ENCODE assay signal across 9 cellular contexts in the genomic region with DNA sequence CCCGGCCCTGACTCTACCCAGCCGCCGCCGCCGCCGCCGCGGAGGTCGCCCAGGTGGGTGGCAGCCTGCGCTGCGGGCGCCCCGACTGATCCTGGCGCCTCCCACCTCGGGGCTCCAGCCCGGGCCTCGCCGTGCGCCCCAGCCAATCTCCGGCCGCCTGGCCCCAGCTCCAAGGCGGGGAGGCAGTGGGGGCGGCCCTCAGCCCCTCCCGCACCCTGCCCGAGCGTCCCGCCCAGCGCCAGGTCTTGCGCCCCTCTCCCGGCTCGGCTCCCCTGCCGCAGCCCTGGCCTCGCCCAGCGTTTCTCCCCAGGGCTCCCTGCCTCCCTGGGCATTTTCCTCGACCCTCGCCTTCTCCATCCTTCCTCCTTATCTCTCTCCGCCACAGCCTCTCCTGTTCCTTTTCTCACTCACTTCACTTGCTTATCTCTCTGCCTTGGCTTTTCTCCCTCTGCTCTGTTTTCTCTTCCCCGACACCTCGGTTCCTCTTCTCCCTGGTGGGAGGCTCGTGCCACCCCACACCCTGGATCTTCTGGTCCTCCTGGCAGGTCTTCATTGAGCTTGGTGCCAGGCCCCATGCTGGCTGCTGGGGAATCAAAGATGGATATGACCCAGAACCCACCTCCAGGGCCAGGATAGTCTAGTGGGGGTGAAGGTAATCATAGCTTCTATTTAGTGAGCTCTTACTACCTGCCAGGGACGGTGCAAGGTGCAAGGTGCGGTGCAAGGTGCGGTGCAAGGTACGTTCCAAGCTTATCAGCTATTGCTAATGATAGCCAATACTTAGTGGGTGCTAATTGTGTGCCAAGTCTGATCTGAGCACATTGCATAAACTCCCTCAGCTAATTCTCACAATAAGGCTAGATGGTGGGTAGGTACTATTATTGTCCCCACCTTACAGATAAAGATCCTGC. TPM values are rescaled to one million over a fixed set of nuclear protein-coding genes. Genes with fewer than 3 reads are reported as not detected.
A peak's percentile ranks its signal among the peaks of the same experiment; 100 is the strongest.
DNase-seq lines count a peak whose midpoint lies in the region; ATAC-seq and TF ChIP-seq lines count a peak whose summit lies in the region.
"Had no signal": no experiment of that assay in that cellular context is flagged by ENCODE, and none has a peak within 500 bp of the region (broad histone marks: within the 10 kb centered on the region; RNA-seq: fewer than 3 reads in every experiment).

A gene with protein sequence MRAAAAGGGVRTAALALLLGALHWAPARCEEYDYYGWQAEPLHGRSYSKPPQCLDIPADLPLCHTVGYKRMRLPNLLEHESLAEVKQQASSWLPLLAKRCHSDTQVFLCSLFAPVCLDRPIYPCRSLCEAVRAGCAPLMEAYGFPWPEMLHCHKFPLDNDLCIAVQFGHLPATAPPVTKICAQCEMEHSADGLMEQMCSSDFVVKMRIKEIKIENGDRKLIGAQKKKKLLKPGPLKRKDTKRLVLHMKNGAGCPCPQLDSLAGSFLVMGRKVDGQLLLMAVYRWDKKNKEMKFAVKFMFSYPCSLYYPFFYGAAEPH (minus strand): TSS at position 87 of the 911 bp plus-strand sequence. CDS start 166 bp downstream, outside the sequence.

- WGBS in IMR-90 (ENCODE audit: extremely low coverage in 2 of 2, insufficient read length in 1 of 2), 2 experiments, result 1% methylated on average over 31 of the region's 44 CpGs; no CpG with 5 or more reads in 1 of the 2 experiments
- 17 to 19% methylated on average over 27 to 32 of the region's 44 CpGs for WGBS in thyroid gland, 2 donors

- H3K27me3 ChIP-seq in BE2C, result peaks cover 46% of the 10 kb centered on the region
- H3K27me3 ChIP-seq in IMR-90 (ENCODE audit: control insufficient read depth, insufficient read depth, low read length), result peaks cover 57% of the 10 kb centered on the region
- H3K27me3 ChIP-seq in thyroid gland, result peaks cover 7% of the 10 kb centered on the region

- no peak within 1 kb of the TSS for H4K91ac ChIP-seq in IMR-90 (ENCODE audit: insufficient read depth, low read depth, low read length)

- peak within 1 kb of the TSS; percentile 89 for H3K4me2 ChIP-seq in IMR-90 (ENCODE audit: low read depth, low read length)

- TF ChIP-seq POLR2A in IMR-90 (IDR thresholded peaks at IDR 0.05; ENCODE audit: low read depth, low read length) (no peak), thyroid gland (IDR thresholded peaks at IDR 0.05) (no peak)

- H3K9ac ChIP-seq in IMR-90 (ENCODE audit: low read depth, low read length), result no peak within 1 kb of the TSS

- TF ChIP-seq CTCF in BE2C (IDR thresholded peaks at IDR 0.05; ENCODE audit: low read depth, low read length) (no peak), IMR-90 (conservative IDR thresholded peaks at IDR 0.05; ENCODE audit: low read depth, low read length) (no peak), epithelial cell of proximal tubule (conservative IDR thresholded peaks at IDR 0.05; ENCODE audit: low read depth, low read length) (no peak), thyroid gland (IDR thresholded peaks at IDR 0.05) (no peak)

- no peak for TF ChIP-seq RAD21 in IMR-90 (IDR thresholded peaks at IDR 0.05; ENCODE audit: low read length)

- H4K8ac ChIP-seq in IMR-90 (ENCODE audit: low read depth in 2 of 2, low read length in 2 of 2), result no peak within 1 kb of the TSS

- no peaks in the 10 kb centered on the region for H4K20me1 ChIP-seq in IMR-90 (ENCODE audit: insufficient read depth, low read length)

- H3K23ac ChIP-seq in IMR-90 (ENCODE audit: low read depth, low read length), result no peak within 1 kb of the TSS

- H3K4me1 ChIP-seq in BE2C (no peaks in the 10 kb centered on the region), IMR-90 (ENCODE audit: control insufficient read depth, insufficient read depth, low read length) (0 out of 2 replicates have a peak, but pooled peaks cover 2% of the 10 kb centered on the region), thyroid gland (peaks cover 0 to 8% of the 10 kb centered on the region in 2 donors)

- peak within 1 kb of the TSS; percentile 82 to 95 (median 90) for H3K4me3 Mint-ChIP-seq in naive thymus-derived CD8-positive, alpha-beta T cell

- H3K4ac ChIP-seq in IMR-90 (ENCODE audit: low read depth, low read length), result no peak within 1 kb of the TSS

- H2BK120ac ChIP-seq in IMR-90 (ENCODE audit: low read depth, low read length), result no peak within 1 kb of the TSS

- CTCF ChIA-PET in IMR-90 (lab: Yijun Ruan, JAX), result interaction anchor here (0.5 kb wide), 1 partner anchor 481 kb away, joined by 3 read pairs; no protein-coding TSS in a partner anchor

- H2BK20ac ChIP-seq in IMR-90 (ENCODE audit: low read depth, low read length), result no peak within 1 kb of the TSS

- POLR2A ChIA-PET in IMR-90 (lab: Charles Lee; ENCODE audit: unreplicated experiment), result no interaction called here
- POLR2A ChIA-PET in naive thymus-derived CD8-positive, alpha-beta T cell (lab: Charles Lee), result interaction anchor here (0.6 to 4.3 kb wide), 14 partner anchors 9 to 1231 kb away, joined by 3 to 52 read pairs (median 4); a partner anchor contains a TSS

- no peak within 1 kb of the TSS for H3K27ac ChIP-seq in IMR-90 (ENCODE audit: insufficient read depth, low read length)
- H3K27ac ChIP-seq in thyroid gland, result no peak within 1 kb of the TSS

- H3K9me3 ChIP-seq in BE2C (no peaks in the 10 kb centered on the region), IMR-90 (ENCODE audit: control insufficient read depth, insufficient read depth, low read length) (no peaks in the 10 kb centered on the region), thyroid gland (no peaks in the 10 kb centered on the region)

- H3K9me3 Mint-ChIP-seq in naive thymus-derived CD8-positive, alpha-beta T cell, result no peaks in the 10 kb centered on the region

- intact Hi-C loops in IMR-90 (cut with micrococcal nuclease) (no loop called here), thyroid gland (cut with DNase I) (no loop called here)

- no peaks in the 10 kb centered on the region for H3K9me1 ChIP-seq in IMR-90 (ENCODE audit: insufficient read depth, low read length)

- no peak within 1 kb of the TSS for H3K14ac ChIP-seq in IMR-90 (replicated peaks; ENCODE audit: low read depth, low read length)

- H3K27ac Mint-ChIP-seq in naive thymus-derived CD8-positive, alpha-beta T cell, result peak within 1 kb of the TSS in 9 of 10 donors; percentile 1 to 81 (median 66)

- H3K4me1 Mint-ChIP-seq in naive thymus-derived CD8-positive, alpha-beta T cell, result peaks cover 19 to 50% (median 26%) of the 10 kb centered on the region in 4 donors

- peak within 1 kb of the TSS; percentile 80 for H2AFZ ChIP-seq in IMR-90 (replicated peaks; ENCODE audit: low read length, poor library complexity)

- no peaks in the 10 kb centered on the region for H3K79me1 ChIP-seq in IMR-90 (ENCODE audit: low read depth in 1 of 2, low read length in 2 of 2)

- peaks cover 4 to 23% (median 13%) of the 10 kb centered on the region in 5 donors for H3K27me3 Mint-ChIP-seq in naive thymus-derived CD8-positive, alpha-beta T cell

- no peak within 1 kb of the TSS for H2BK15ac ChIP-seq in IMR-90 (ENCODE audit: low read depth, low read length)

- peaks cover 0 to 6% (median 0%) of the 10 kb centered on the region in 3 donors for H3K36me3 Mint-ChIP-seq in naive thymus-derived CD8-positive, alpha-beta T cell

- DNase-seq in BE2C, result no peak
- DNase-seq in IMR-90, result no peak
- no peak for DNase-seq in epithelial cell of proximal tubule (ENCODE audit: low read depth)
- peak in 3 of 10 donors; percentile 16 to 50 (median 28) for DNase-seq in naive thymus-derived CD8-positive, alpha-beta T cell
- DNase-seq in thyroid gland, result no peak
- no peak for DNase-seq in NCI-H187 (lab: John Stamatoyannopoulos, UW)

- no peak within 1 kb of the TSS for H3K56ac ChIP-seq in IMR-90 (ENCODE audit: extremely low read depth, insufficient read depth, low read length)

- ATAC-seq in IMR-90 (ENCODE audit: low read depth) (no peak; the same call in 1 of the 2 replicates), HG03520 (IDR thresholded peaks at IDR 0.05; ENCODE audit: unreplicated experiment) (no peak), GM21381 (IDR thresholded peaks at IDR 0.05; ENCODE audit: unreplicated experiment) (no peak)
- ATAC-seq in naive thymus-derived CD8-positive, alpha-beta T cell, result peak; percentile 59 to 68

- in situ Hi-C loops in IMR-90 (cut with MboI; ENCODE audit: low sequenced_read_pairs), result no loop called here

- no TSS peak for BruUV-seq in IMR-90 (replicated peaks; lab: Mats Ljungman, UMichigan)

- dilution Hi-C loops in IMR-90 (cut with HindIII; ENCODE audit: low sequenced_read_pairs, unreplicated experiment), result no loop called here

- no peak within 1 kb of the TSS for H2AK5ac ChIP-seq in IMR-90 (ENCODE audit: low read depth, low read length)

- H2BK5ac ChIP-seq in IMR-90 (ENCODE audit: low read depth, low read length, poor library complexity, severe bottlenecking), result no peak within 1 kb of the TSS

- H3K36me3 ChIP-seq in BE2C, result no peaks in the 10 kb centered on the region
- no peaks in the 10 kb centered on the region for H3K36me3 ChIP-seq in IMR-90 (ENCODE audit: control insufficient read depth, insufficient read depth, low read length)
- no peaks in the 10 kb centered on the region for H3K36me3 ChIP-seq in thyroid gland

- H4K5ac ChIP-seq in IMR-90 (ENCODE audit: low read depth, low read length), result no peak within 1 kb of the TSS

- H3K4me3 ChIP-seq in BE2C (ENCODE audit: low read depth, low read length), result 0 out of 2 replicates have a peak within 1 kb of the TSS, but pooled peaks have one; percentile 19
- H3K4me3 ChIP-seq in IMR-90 (ENCODE audit: insufficient read depth, low read depth, low read length), result peak within 1 kb of the TSS; percentile 19; the same call in 1 of the 2 replicates
- peak within 1 kb of the TSS; percentile 21 for H3K4me3 ChIP-seq in epithelial cell of proximal tubule (ENCODE audit: low read depth, low read length)
- H3K4me3 ChIP-seq in thyroid gland (replicated peaks in 1 of 3), result no peak within 1 kb of the TSS

- H2AK9ac ChIP-seq in IMR-90 (replicated peaks; ENCODE audit: low read depth, low read length, poor library complexity), result no peak within 1 kb of the TSS

- H3K18ac ChIP-seq in IMR-90 (ENCODE audit: low read depth, low read length), result no peak within 1 kb of the TSS

TF ChIP-seq in IMR-90, 13 proteins besides CTCF, POLR2A, EP300 and RAD21 (continues in another document):
- TF ChIP-seq BHLHE40 (IDR thresholded peaks at IDR 0.05; ENCODE audit: low read depth, low read length), result no peak
- no peak for TF ChIP-seq RCOR1 (IDR thresholded peaks at IDR 0.05; ENCODE audit: insufficient replicate concordance, low read length)

RNA-seq across cellular contexts. Expression of the gene that starts here (rescaled TPM):
- not detected for polyA plus RNA-seq in BE2C (2012; ENCODE audit: insufficient read depth, insufficient read length, low read depth)
- total RNA-seq in IMR-90 (2012; rRNA removed), result not detected in 2 replicates
- not detected in 2 replicates for polyA plus RNA-seq in IMR-90 (2012; rRNA removed)
- not detected in 2 replicates for polyA plus RNA-seq in IMR-90 (2012; cell fraction: cytosol; rRNA removed)
- polyA plus RNA-seq in IMR-90 (2012; cell fraction: nucleus; rRNA removed; ENCODE audit: low replicate concordance), result not detected in 2 replicates
- total RNA-seq in epithelial cell of proximal tubule, result not detected in 2 replicates
- 10 to 100 TPM; 13.6 to 14.4 TPM for total RNA-seq in naive thymus-derived CD8-positive, alpha-beta T cell
- 10 to 100 TPM; 12.3 to 39.5 (median 20.1) TPM for polyA plus RNA-seq in naive thymus-derived CD8-positive, alpha-beta T cell
- total RNA-seq in thyroid gland, result under 1 TPM in 2 of 4 donors, not detected in 2; 0.22 to 0.40 TPM
- total RNA-seq: fibroblast of villous mesenchyme had no signal

Comparison
In these comparisons a context has a peak if more than half of its experiments do, and no peak if none do; other contexts are left out.
1. RNA of the gene that starts here (total RNA-seq): 13.6 to 14.4 TPM in naive thymus-derived CD8-positive, alpha-beta T cell; 0.22 to 0.40 TPM in thyroid gland, not detected in IMR-90 and not detected in epithelial cell of proximal tubule; every median in the first group is over 10 times any median in the second.
2. RNA of the gene that starts here (polyA plus RNA-seq): 12.3 to 39.5 TPM in naive thymus-derived CD8-positive, alpha-beta T cell; not detected in IMR-90; every median in the first group is over 10 times any median in the second.
3. H3K4me3 ChIP-seq: peak in BE2C (single experiment), IMR-90 (single experiment) and epithelial cell of proximal tubule (single experiment); none in thyroid gland (0 of 3).
4. ATAC-seq: peak in naive thymus-derived CD8-positive, alpha-beta T cell (2 of 2); none in IMR-90 (single experiment), HG03520 (single experiment) and GM21381 (single experiment).